Comparison of ENCODE assay signal across 17 cellular contexts in the genomic region with DNA sequence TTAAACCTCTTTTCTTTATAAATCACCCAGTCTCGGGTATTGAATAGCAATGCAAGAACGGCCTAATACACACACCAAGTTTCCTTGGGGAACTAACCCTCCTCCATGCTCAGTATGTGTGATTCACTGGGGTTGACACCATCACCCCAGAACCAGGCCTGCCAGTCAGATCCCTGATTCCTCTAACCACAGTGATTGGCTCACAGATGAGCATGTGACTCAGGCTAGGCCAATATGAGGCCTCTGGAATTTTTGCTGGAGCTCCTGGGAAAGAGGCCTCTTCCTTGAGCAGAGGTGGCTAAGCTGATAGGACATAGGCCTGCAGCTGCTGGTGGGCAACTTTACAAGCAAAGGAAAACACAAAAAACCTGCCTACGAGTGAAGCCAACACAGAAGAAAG.
"Had no signal": no experiment of that assay in that cellular context is flagged by ENCODE, and none has a peak within 500 bp of the region (broad histone marks: within the 10 kb centered on the region; RNA-seq: fewer than 3 reads in every experiment).

No MANE protein-coding gene starts in this region.

- H3K9me3 Mint-ChIP-seq: activated naive CD8-positive, alpha-beta T cell treated with anti-CD3 and anti-CD28 coated beads, Interleukin-2, amount 50 U/mL, for 24 hours; activated T-helper 2 cell treated with anti-CD3 and anti-CD28 coated beads, Interferon-gamma antibody, Interleukin-2, Interleukin-4, amounts not matched to agents 10 μg/mL and 5 μg/mL and 100 μg/mL, durations not matched to agents 14 hours and 24 hours and 36 hours had no signal

- H3K9me3 ChIP-seq: ascending aorta, mucosa of descending colon, thoracic aorta, upper lobe of right lung had no signal

- H2AFZ ChIP-seq: parathyroid adenoma had no signal

- H3K4me3 ChIP-seq: ascending aorta, breast epithelium, mucosa of descending colon, thoracic aorta, upper lobe of right lung had no signal

- H3K4me1 Mint-ChIP-seq: activated naive CD8-positive, alpha-beta T cell treated with anti-CD3 and anti-CD28 coated beads, Interleukin-2, amount 50 U/mL, for 24 hours had no signal

- ATAC-seq: activated naive CD8-positive, alpha-beta T cell treated with anti-CD3 and anti-CD28 coated beads, Interleukin-2, amount 50 U/mL, for 24 hours; left lobe of liver; mucosa of descending colon; naive thymus-derived CD4-positive, alpha-beta T cell; upper lobe of right lung had no signal

- H3K79me2 ChIP-seq: parathyroid adenoma had no signal

- DNase-seq: activated CD4-positive, alpha-beta T cell treated with anti-CD3 and anti-CD28 coated beads for 1 hour; activated CD4-positive, alpha-beta T cell treated with anti-CD3 and anti-CD28 coated beads, Interleukin-2, amount 50 U/mL, for 48 hours; activated naive CD4-positive, alpha-beta T cell treated with anti-CD3 and anti-CD28 coated beads for 36 hours; activated naive CD8-positive, alpha-beta T cell treated with anti-CD3 and anti-CD28 coated beads, Interleukin-2, amount 50 U/mL, for 24 hours; islet precursor cell; mammary epithelial cell; mucosa of descending colon; naive thymus-derived CD4-positive, alpha-beta T cell; stimulated activated CD4-positive, alpha-beta T cell treated with anti-CD3 and anti-CD28 coated beads, Interleukin-12 subunit alpha, Interleukin-12 subunit beta, amount 100 ng/mL, for 4 hours; stimulated activated CD4-positive, alpha-beta T cell treated with anti-CD3 and anti-CD28 coated beads, Interleukin-2, amount 100 ng/mL, for 24 hours; upper lobe of right lung had no signal

- H3K4me3 Mint-ChIP-seq: activated naive CD4-positive, alpha-beta T cell treated with anti-CD3 and anti-CD28 coated beads for 36 hours; activated naive CD8-positive, alpha-beta T cell treated with anti-CD3 and anti-CD28 coated beads, Interleukin-2, amount 50 U/mL, for 24 hours; naive thymus-derived CD4-positive, alpha-beta T cell had no signal

- H3K27me3 ChIP-seq: ascending aorta, breast epithelium had no signal

- H3K36me3 ChIP-seq: ascending aorta, breast epithelium, thoracic aorta, upper lobe of right lung had no signal

- H3K27ac ChIP-seq: ascending aorta, breast epithelium, parathyroid adenoma, thoracic aorta, upper lobe of right lung had no signal

- H3K4me1 ChIP-seq: ascending aorta, breast epithelium, parathyroid adenoma, upper lobe of right lung had no signal

- H3K9ac ChIP-seq: parathyroid adenoma had no signal
